Comparison of ENCODE assay signal across 16 cellular contexts in the genomic region with DNA sequence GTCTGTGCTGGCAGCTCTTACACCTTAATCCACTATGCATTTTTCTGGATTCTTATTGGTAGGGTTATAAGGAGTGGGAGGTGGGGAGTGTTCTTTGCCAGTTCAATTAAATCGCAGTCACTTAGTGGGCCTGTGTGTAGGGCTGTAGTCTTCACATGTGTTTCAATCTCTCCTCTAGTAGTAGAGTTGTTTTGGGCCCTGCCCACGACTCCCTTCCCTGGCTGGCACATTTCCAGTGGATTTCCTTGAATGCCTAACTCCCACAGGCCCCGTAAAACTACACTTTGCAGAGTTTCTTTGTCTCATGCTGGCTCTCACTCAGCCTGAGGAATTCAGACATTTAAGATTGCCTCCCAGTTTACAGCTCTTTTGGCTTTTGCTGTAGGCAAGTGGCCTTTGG.
DNase-seq lines count a peak whose midpoint lies in the region; ATAC-seq and TF ChIP-seq lines count a peak whose summit lies in the region.
"Had no signal": no experiment of that assay in that cellular context is flagged by ENCODE, and none has a peak within 500 bp of the region (broad histone marks: within the 10 kb centered on the region; RNA-seq: fewer than 3 reads in every experiment).

No MANE protein-coding gene starts in this region.

- H3K36me3 ChIP-seq in BE2C (no peaks in the 10 kb centered on the region), mesenchymal stem cell (ENCODE audit: control insufficient read depth in 1 of 2, insufficient read depth in 2 of 2, low read depth in 1 of 2, low read length in 2 of 2) (no peaks in the 10 kb centered on the region)

- H3K4ac ChIP-seq in mesenchymal stem cell (ENCODE audit: low read depth in 1 of 2, low read length in 2 of 2), result no peak overlapping the region

- H2BK12ac ChIP-seq in mesenchymal stem cell (ENCODE audit: low read length in 2 of 2), result no peak overlapping the region

- 67% methylated on average over 3 of the region's 3 CpGs for WGBS in mesenchymal stem cell

- H3K9ac ChIP-seq in mesenchymal stem cell (ENCODE audit: low read length), result no peak overlapping the region

- no peak overlapping the region for H4K91ac ChIP-seq in mesenchymal stem cell (ENCODE audit: low read length)

- ATAC-seq in GM19455 (IDR thresholded peaks at IDR 0.05; ENCODE audit: unreplicated experiment) (no peak), esophagus mucosa (no peak)
- ATAC-seq: foreskin keratinocyte; left colon; stimulated activated naive B cell treated with anti-CD40 and anti-IgM and Interleukin-4, amounts not matched to agents 10 μg/mL and 1 μg/mL and 100 μg/mL, for 72 hours had no signal

- H3K4me3 ChIP-seq in BE2C (ENCODE audit: low read depth, low read length) (no peak overlapping the region), mesenchymal stem cell (ENCODE audit: insufficient read depth in 1 of 2, low read depth in 1 of 2, low read length in 2 of 2) (no peak overlapping the region)
- H3K4me3 ChIP-seq: coronary artery had no signal

- no peak overlapping the region for H2AK5ac ChIP-seq in mesenchymal stem cell (ENCODE audit: low read length, severe bottlenecking)

- H3K14ac ChIP-seq in mesenchymal stem cell (ENCODE audit: low read length in 2 of 2), result no peak overlapping the region

- H2BK15ac ChIP-seq in mesenchymal stem cell (ENCODE audit: low read depth, poor library complexity, severe bottlenecking), result no peak overlapping the region

- no peak overlapping the region for H3K27ac ChIP-seq in mesenchymal stem cell (ENCODE audit: low read length, poor library complexity, severe bottlenecking)
- H3K27ac ChIP-seq: coronary artery, foreskin keratinocyte had no signal

- peaks cover 18% of the 10 kb centered on the region for H3K4me1 ChIP-seq in BE2C
- no peaks in the 10 kb centered on the region for H3K4me1 ChIP-seq in mesenchymal stem cell (ENCODE audit: control insufficient read depth, insufficient read depth, low read depth, low read length)
- H3K4me1 ChIP-seq: foreskin keratinocyte had no signal

- H3K9me3 ChIP-seq in BE2C (no peaks in the 10 kb centered on the region; the same call in 1 of the 2 replicates), mesenchymal stem cell (ENCODE audit: control insufficient read depth, low read length) (no peaks in the 10 kb centered on the region)

- no peaks in the 10 kb centered on the region for H3K27me3 ChIP-seq in BE2C
- no peaks in the 10 kb centered on the region for H3K27me3 ChIP-seq in mesenchymal stem cell (ENCODE audit: control insufficient read depth in 1 of 2, insufficient read depth in 1 of 2, low read length in 2 of 2)
- H3K27me3 ChIP-seq: foreskin keratinocyte had no signal

- no peak overlapping the region for H2BK120ac ChIP-seq in mesenchymal stem cell (ENCODE audit: low read depth, low read length)

- no peak overlapping the region for H3K4me2 ChIP-seq in mesenchymal stem cell (ENCODE audit: low read length, poor library complexity, severe bottlenecking)

- H2AFZ ChIP-seq in mesenchymal stem cell (ENCODE audit: low read depth, low read length), result no peak overlapping the region

- no peaks in the 10 kb centered on the region for H3K79me1 ChIP-seq in mesenchymal stem cell (replicated peaks; ENCODE audit: low read length, poor library complexity, severe bottlenecking)

- no peak overlapping the region for H4K8ac ChIP-seq in mesenchymal stem cell (ENCODE audit: low read length)

- no peak for TF ChIP-seq CTCF in BE2C (IDR thresholded peaks at IDR 0.05; ENCODE audit: low read depth, low read length)

- no peak overlapping the region for H3K23ac ChIP-seq in mesenchymal stem cell (ENCODE audit: low read length in 2 of 2)

- H2BK5ac ChIP-seq in mesenchymal stem cell (ENCODE audit: low read depth, low read length, poor library complexity, severe bottlenecking), result no peak overlapping the region

- DNase-seq in BE2C (peak; percentile 18), HT1080 (ENCODE audit: low read depth) (peak; percentile 26), astrocyte of the hippocampus (ENCODE audit: low read depth, low spot score) (peak; percentile 69), mesenchymal stem cell (peak; percentile 14), NCI-H2227 treated with DMSO at 0.1 percent for 48 hours (lab: John Stamatoyannopoulos, UW) (no peak), cortex of kidney (lab: John Stamatoyannopoulos, UW) (no peak)
- DNase-seq: activated naive CD4-positive, alpha-beta T cell treated with anti-CD3 and anti-CD28 coated beads for 36 hours; foreskin keratinocyte; Kasumi-1; left colon; nucleus accumbens; stimulated activated naive B cell treated with anti-CD40 and anti-IgM and Interleukin-4, amounts not matched to agents 10 μg/mL and 1 μg/mL and 100 μg/mL, for 72 hours; T-helper 2 cell had no signal

- no peak overlapping the region for H3K18ac ChIP-seq in mesenchymal stem cell (ENCODE audit: low read depth in 1 of 2, low read length in 2 of 2)

Comparison
In these comparisons a context has a peak if more than half of its experiments do, and no peak if none do; other contexts are left out.
1. DNase-seq: peak in BE2C (single experiment), HT1080 (single experiment), astrocyte of the hippocampus (single experiment) and mesenchymal stem cell (single experiment); none in NCI-H2227 treated with DMSO at 0.1 percent for 48 hours (single experiment) and cortex of kidney (single experiment).